ENCODE assay signal across 1 cellular context in the genomic region with DNA sequence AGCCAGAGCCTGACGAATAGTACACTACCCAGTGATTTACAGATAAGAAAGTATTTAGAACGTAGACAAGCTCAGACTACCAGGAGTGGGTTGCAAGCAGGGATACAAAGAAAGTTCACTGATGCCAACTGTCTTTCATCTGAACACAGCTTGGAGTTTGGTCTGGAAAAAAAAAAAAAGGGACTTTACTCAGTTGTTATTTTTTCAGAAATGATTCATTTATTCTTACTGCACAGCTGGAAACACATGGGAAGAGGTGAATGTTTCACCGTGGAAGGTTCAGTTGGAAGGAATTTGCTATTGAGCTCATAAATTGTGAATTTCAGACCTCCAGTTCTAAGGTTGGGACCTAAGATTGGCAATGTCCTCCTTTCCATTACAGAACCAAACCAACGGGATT.
TF ChIP-seq lines count a peak whose summit lies in the region.

No MANE protein-coding gene starts in this region.

TF ChIP-seq in GM23338, 12 proteins besides CTCF, POLR2A, EP300 and RAD21 (continued from another document):
- TF ChIP-seq ZNF462 (CRISPR knock-in tag; IDR thresholded peaks at IDR 0.05) (no peak), EZH2phosphoT487 (IDR thresholded peaks at IDR 0.05; ENCODE audit: unreplicated experiment) (no peak), ZNF114 (CRISPR knock-in tag; IDR thresholded peaks at IDR 0.05) (no peak), ZNF331 (CRISPR knock-in tag; IDR thresholded peaks at IDR 0.05; ENCODE audit: low read depth) (no peak), STAT1 (IDR thresholded peaks at IDR 0.05; ENCODE audit: unreplicated experiment) (no peak)
